1 cellular context compared by ENCODE assay signal in the genomic region with DNA sequence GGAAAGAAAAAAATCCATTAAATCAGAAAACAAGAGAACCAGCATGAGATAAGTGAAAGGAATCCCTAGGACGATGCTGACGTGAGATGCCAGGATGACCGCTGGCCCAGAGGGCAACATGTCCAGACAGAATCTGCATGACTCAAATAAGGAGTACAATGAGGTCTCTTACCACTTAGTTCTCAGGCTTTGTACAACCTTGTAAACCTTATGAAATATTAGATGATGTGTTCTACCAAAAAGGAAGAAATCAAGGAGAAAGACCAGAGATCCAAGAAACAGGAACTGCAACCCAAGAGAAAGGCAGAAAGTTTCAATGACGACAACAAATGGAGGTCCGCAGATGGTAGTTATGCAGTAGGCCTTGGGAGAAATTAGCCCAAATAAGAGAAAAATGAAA.
A peak's percentile ranks its signal among the peaks of the same experiment; 100 is the strongest.
TF ChIP-seq lines count a peak whose summit lies in the region.

No MANE protein-coding gene starts in this region.

TF ChIP-seq in GM12878, 131 proteins besides CTCF, POLR2A, EP300 and RAD21 (continues in another document):
- no peak for TF ChIP-seq TCF7 (IDR thresholded peaks at IDR 0.05; ENCODE audit: borderline replicate concordance)
- no peak for TF ChIP-seq WRNIP1 (IDR thresholded peaks at IDR 0.05; ENCODE audit: borderline replicate concordance, low read depth, low read length)
- no peak for TF ChIP-seq IRF3 (IDR thresholded peaks at IDR 0.05)
- TF ChIP-seq, protein P1, sequence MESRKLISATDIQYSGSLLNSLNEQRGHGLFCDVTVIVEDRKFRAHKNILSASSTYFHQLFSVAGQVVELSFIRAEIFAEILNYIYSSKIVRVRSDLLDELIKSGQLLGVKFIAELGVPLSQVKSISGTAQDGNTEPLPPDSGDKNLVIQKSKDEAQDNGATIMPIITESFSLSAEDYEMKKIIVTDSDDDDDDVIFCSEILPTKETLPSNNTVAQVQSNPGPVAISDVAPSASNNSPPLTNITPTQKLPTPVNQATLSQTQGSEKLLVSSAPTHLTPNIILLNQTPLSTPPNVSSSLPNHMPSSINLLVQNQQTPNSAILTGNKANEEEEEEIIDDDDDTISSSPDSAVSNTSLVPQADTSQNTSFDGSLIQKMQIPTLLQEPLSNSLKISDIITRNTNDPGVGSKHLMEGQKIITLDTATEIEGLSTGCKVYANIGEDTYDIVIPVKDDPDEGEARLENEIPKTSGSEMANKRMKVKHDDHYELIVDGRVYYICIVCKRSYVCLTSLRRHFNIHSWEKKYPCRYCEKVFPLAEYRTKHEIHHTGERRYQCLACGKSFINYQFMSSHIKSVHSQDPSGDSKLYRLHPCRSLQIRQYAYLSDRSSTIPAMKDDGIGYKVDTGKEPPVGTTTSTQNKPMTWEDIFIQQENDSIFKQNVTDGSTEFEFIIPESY (IDR thresholded peaks at IDR 0.05) = no peak
- no peak for TF ChIP-seq E2F4 (IDR thresholded peaks at IDR 0.05; ENCODE audit: low read depth, low read length)
- TF ChIP-seq FOXK2 (IDR thresholded peaks at IDR 0.05) = no peak
- peak; percentile 64 for TF ChIP-seq CREM (IDR thresholded peaks at IDR 0.05; ENCODE audit: low read depth)
- peak; percentile 90 for TF ChIP-seq NFIC (IDR thresholded peaks at IDR 0.05; ENCODE audit: low read depth, low read length)
- no peak for TF ChIP-seq MYC (IDR thresholded peaks at IDR 0.05; ENCODE audit: insufficient read depth, insufficient read length, insufficient replicate concordance, low read length, severe bottlenecking)
- TF ChIP-seq MYB (IDR thresholded peaks at IDR 0.05; ENCODE audit: borderline replicate concordance, low read depth, low read length) = no peak
- peak; percentile 73; the same call in 1 of the 2 replicates for TF ChIP-seq EED (IDR thresholded peaks at IDR 0.05; ENCODE audit: low read depth)
- no peak for TF ChIP-seq HDAC2 (IDR thresholded peaks at IDR 0.05)
- 0 out of 2 replicates have a peak, but pooled peaks have one; percentile 33 for TF ChIP-seq NR2F1 (conservative IDR thresholded peaks at IDR 0.05)
- peak in 1 of 2 experiments; percentile 49; a peak in 1 of 4 replicates for TF ChIP-seq ETV6 (conservative IDR thresholded peaks at IDR 0.05 in 1 of 2, IDR thresholded peaks at IDR 0.05 in 1 of 2; ENCODE audit: borderline replicate concordance in 1 of 2, low read depth in 1 of 2)
- TF ChIP-seq, protein P2, sequence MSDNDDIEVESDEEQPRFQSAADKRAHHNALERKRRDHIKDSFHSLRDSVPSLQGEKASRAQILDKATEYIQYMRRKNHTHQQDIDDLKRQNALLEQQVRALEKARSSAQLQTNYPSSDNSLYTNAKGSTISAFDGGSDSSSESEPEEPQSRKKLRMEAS (IDR thresholded peaks at IDR 0.05; ENCODE audit: low read depth, low read length) = no peak
- TF ChIP-seq SMARCA5 (IDR thresholded peaks at IDR 0.05) = no peak
- no peak for TF ChIP-seq CUX1 (IDR thresholded peaks at IDR 0.05; ENCODE audit: insufficient replicate concordance, low read depth, low read length)
- TF ChIP-seq KDM1A (IDR thresholded peaks at IDR 0.05; ENCODE audit: borderline replicate concordance) = no peak
- TF ChIP-seq MEF2B (IDR thresholded peaks at IDR 0.05; ENCODE audit: partially characterized antibody, poor library complexity, severe bottlenecking) = peak; percentile 15
- TF ChIP-seq ZNF24 (IDR thresholded peaks at IDR 0.05) = no peak
- TF ChIP-seq, protein P3, sequence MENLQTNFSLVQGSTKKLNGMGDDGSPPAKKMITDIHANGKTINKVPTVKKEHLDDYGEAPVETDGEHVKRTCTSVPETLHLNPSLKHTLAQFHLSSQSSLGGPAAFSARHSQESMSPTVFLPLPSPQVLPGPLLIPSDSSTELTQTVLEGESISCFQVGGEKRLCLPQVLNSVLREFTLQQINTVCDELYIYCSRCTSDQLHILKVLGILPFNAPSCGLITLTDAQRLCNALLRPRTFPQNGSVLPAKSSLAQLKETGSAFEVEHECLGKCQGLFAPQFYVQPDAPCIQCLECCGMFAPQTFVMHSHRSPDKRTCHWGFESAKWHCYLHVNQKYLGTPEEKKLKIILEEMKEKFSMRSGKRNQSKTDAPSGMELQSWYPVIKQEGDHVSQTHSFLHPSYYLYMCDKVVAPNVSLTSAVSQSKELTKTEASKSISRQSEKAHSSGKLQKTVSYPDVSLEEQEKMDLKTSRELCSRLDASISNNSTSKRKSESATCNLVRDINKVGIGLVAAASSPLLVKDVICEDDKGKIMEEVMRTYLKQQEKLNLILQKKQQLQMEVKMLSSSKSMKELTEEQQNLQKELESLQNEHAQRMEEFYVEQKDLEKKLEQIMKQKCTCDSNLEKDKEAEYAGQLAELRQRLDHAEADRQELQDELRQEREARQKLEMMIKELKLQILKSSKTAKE (IDR thresholded peaks at IDR 0.05; ENCODE audit: low read depth, poor library complexity, severe bottlenecking) = peak; percentile 72
- TF ChIP-seq BMI1 (IDR thresholded peaks at IDR 0.05; ENCODE audit: borderline replicate concordance) = peak; percentile 59; the same call in 1 of the 2 replicates
- 0 out of 4 replicates have a peak, but pooled peaks of 1 of the 2 experiments have one; percentile 33 for TF ChIP-seq CEBPB (IDR thresholded peaks at IDR 0.05; ENCODE audit: borderline replicate concordance in 1 of 2, low read depth in 2 of 2, low read length in 2 of 2)
- no peak for TF ChIP-seq FOS (IDR thresholded peaks at IDR 0.05; ENCODE audit: borderline replicate concordance, extremely low read depth, insufficient read length)
- no peak for TF ChIP-seq CBX5 (IDR thresholded peaks at IDR 0.05; ENCODE audit: low read depth)
- no peak for TF ChIP-seq HSF1 (IDR thresholded peaks at IDR 0.05; ENCODE audit: low read depth, low read length)
- TF ChIP-seq PML (IDR thresholded peaks at IDR 0.05; ENCODE audit: low read length) = peak; percentile 45; the same call in 1 of the 2 replicates
- no peak for TF ChIP-seq PBX3 (IDR thresholded peaks at IDR 0.05; ENCODE audit: insufficient replicate concordance, low read depth, low read length)
- no peak for TF ChIP-seq SMC3 (IDR thresholded peaks at IDR 0.05; ENCODE audit: borderline replicate concordance, low read length)
- no peak for TF ChIP-seq POLR2AphosphoS5 (IDR thresholded peaks at IDR 0.05; ENCODE audit: low read length)
- TF ChIP-seq ZBED1 (IDR thresholded peaks at IDR 0.05; ENCODE audit: borderline replicate concordance) = peak; percentile 38; the same call in 1 of the 2 replicates
- TF ChIP-seq HDGF (IDR thresholded peaks at IDR 0.05) = no peak
- TF ChIP-seq JUNB (IDR thresholded peaks at IDR 0.05) = peak; percentile 86
- no peak for TF ChIP-seq ZNF622 (IDR thresholded peaks at IDR 0.05)
- peak; percentile 93 for TF ChIP-seq IRF4 (IDR thresholded peaks at IDR 0.05; ENCODE audit: low read depth, low read length)
- TF ChIP-seq CBFB (IDR thresholded peaks at IDR 0.05; ENCODE audit: low read depth) = no peak
- peak; percentile 88 for TF ChIP-seq RUNX3 (IDR thresholded peaks at IDR 0.05; ENCODE audit: low read length)
- peak; percentile 52; the same call in 1 of the 2 replicates for TF ChIP-seq ATF7 (IDR thresholded peaks at IDR 0.05; ENCODE audit: low read depth)
- no peak for TF ChIP-seq RB1 (IDR thresholded peaks at IDR 0.05; ENCODE audit: borderline replicate concordance)
- TF ChIP-seq IKZF1 (conservative IDR thresholded peaks at IDR 0.05) = peak; percentile 91
- no peak for TF ChIP-seq NR2C1 (IDR thresholded peaks at IDR 0.05)
- TF ChIP-seq NBN (IDR thresholded peaks at IDR 0.05) = 0 out of 2 replicates have a peak, but pooled peaks have one; percentile 16
- TF ChIP-seq ASH2L (IDR thresholded peaks at IDR 0.05; ENCODE audit: borderline replicate concordance, low read depth) = no peak
- TF ChIP-seq NFYA (IDR thresholded peaks at IDR 0.05; ENCODE audit: borderline replicate concordance, low read depth, low read length) = no peak
- TF ChIP-seq SMAD1 (IDR thresholded peaks at IDR 0.05; ENCODE audit: low read depth, partially characterized antibody) = no peak
- no peak for TF ChIP-seq HDAC6 (IDR thresholded peaks at IDR 0.05; ENCODE audit: unreplicated experiment)
- TF ChIP-seq ZNF217 (IDR thresholded peaks at IDR 0.05) = no peak
- TF ChIP-seq, protein P4, sequence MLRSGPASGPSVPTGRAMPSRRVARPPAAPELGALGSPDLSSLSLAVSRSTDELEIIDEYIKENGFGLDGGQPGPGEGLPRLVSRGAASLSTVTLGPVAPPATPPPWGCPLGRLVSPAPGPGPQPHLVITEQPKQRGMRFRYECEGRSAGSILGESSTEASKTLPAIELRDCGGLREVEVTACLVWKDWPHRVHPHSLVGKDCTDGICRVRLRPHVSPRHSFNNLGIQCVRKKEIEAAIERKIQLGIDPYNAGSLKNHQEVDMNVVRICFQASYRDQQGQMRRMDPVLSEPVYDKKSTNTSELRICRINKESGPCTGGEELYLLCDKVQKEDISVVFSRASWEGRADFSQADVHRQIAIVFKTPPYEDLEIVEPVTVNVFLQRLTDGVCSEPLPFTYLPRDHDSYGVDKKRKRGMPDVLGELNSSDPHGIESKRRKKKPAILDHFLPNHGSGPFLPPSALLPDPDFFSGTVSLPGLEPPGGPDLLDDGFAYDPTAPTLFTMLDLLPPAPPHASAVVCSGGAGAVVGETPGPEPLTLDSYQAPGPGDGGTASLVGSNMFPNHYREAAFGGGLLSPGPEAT (IDR thresholded peaks at IDR 0.05; ENCODE audit: low read depth) = peak; percentile 42; the same call in 1 of the 2 replicates
- no peak for TF ChIP-seq ZNF207 (IDR thresholded peaks at IDR 0.05; ENCODE audit: borderline replicate concordance)
- no peak for TF ChIP-seq RCOR1 (conservative IDR thresholded peaks at IDR 0.05; ENCODE audit: low read depth, low read length)
